ENCODE assay signal across 8 cellular contexts in genomic region chr11:74492974-74493815, GRCh38. TPM values are rescaled to one million over a fixed set of nuclear protein-coding genes. Genes with fewer than 3 reads are reported as not detected.
DNase-seq lines count a peak whose midpoint lies in the region; FAIRE-seq and TF ChIP-seq lines count a peak whose summit lies in the region.

TSS of gene LIPT2 (minus strand) at chr11:74493724. CDS start at chr11:74493703, 21 bp downstream.

- H3K4me1 ChIP-seq in MM.1S (ENCODE audit: low read length) (peaks cover 10% of the 10 kb centered on the region; the same call in 1 of the 2 replicates), neural progenitor cell (peaks cover 12% of the 10 kb centered on the region), stomach smooth muscle (ENCODE audit: control insufficient read depth, insufficient read depth, low read length) (peaks cover 4% of the 10 kb centered on the region)

- H3K9me3 ChIP-seq in MM.1S (replicated peaks; ENCODE audit: insufficient read depth, low read length), result no peaks in the 10 kb centered on the region
- no peaks in the 10 kb centered on the region for H3K9me3 ChIP-seq in neural progenitor cell (ENCODE audit: low read depth)
- H3K9me3 ChIP-seq in stomach smooth muscle (ENCODE audit: control insufficient read depth in 2 of 2, low read length in 2 of 2), result no peaks in the 10 kb centered on the region

- TF ChIP-seq CTCF in MM.1S (IDR thresholded peaks at IDR 0.05; ENCODE audit: low read length), result no peak
- TF ChIP-seq CTCF in neural progenitor cell (IDR thresholded peaks at IDR 0.05), result no peak

- peaks cover 22% of the 10 kb centered on the region for H3K36me3 Mint-ChIP-seq in neural progenitor cell

- H4K20me1 ChIP-seq in MM.1S (ENCODE audit: insufficient read depth, low read length) (no peaks in the 10 kb centered on the region), neural progenitor cell (ENCODE audit: low read depth) (no peaks in the 10 kb centered on the region)

- H3K4me3 Mint-ChIP-seq in neural progenitor cell, result peak within 1 kb of the TSS; percentile 85

- H3K27ac ChIP-seq in MM.1S (ENCODE audit: low read length) (peak within 1 kb of the TSS; percentile 98), neural progenitor cell (peak within 1 kb of the TSS; percentile 89), stomach smooth muscle (ENCODE audit: low read length) (peak within 1 kb of the TSS; percentile 94)

- peak within 1 kb of the TSS; percentile 96 for H3K27ac Mint-ChIP-seq in neural progenitor cell

- peak within 1 kb of the TSS; percentile 98 for H3K9ac ChIP-seq in MM.1S (ENCODE audit: low read length)
- H3K9ac ChIP-seq in neural progenitor cell, result peak within 1 kb of the TSS; percentile 49
- peak within 1 kb of the TSS; percentile 85 for H3K9ac ChIP-seq in stomach smooth muscle (ENCODE audit: low read length in 2 of 2)

- H3K27me3 Mint-ChIP-seq in neural progenitor cell (ENCODE audit: insufficient read depth, low read depth), result peaks cover 2% of the 10 kb centered on the region

- peak within 1 kb of the TSS; percentile 93 for H3K4me2 ChIP-seq in MM.1S (ENCODE audit: low read depth, low read length)
- peak within 1 kb of the TSS; percentile 86 for H3K4me2 ChIP-seq in neural progenitor cell

- FAIRE-seq in G401.6 (lab: Jason Lieb, UNC), result peak; percentile 97

- H3K27me3 ChIP-seq in MM.1S (replicated peaks; ENCODE audit: insufficient read depth, low read length), result no peaks in the 10 kb centered on the region
- H3K27me3 ChIP-seq in neural progenitor cell, result no peaks in the 10 kb centered on the region
- no peaks in the 10 kb centered on the region for H3K27me3 ChIP-seq in stomach smooth muscle (ENCODE audit: control insufficient read depth in 1 of 2, insufficient read depth in 2 of 2, low read length in 2 of 2)

- peaks cover 23% of the 10 kb centered on the region for H3K9me3 Mint-ChIP-seq in neural progenitor cell

- no peaks in the 10 kb centered on the region for H3K79me2 ChIP-seq in MM.1S (ENCODE audit: low read length)
- no peaks in the 10 kb centered on the region for H3K79me2 ChIP-seq in neural progenitor cell (ENCODE audit: low read depth)

- H3K36me3 ChIP-seq in MM.1S (replicated peaks; ENCODE audit: insufficient read depth, low read length), result no peaks in the 10 kb centered on the region
- no peaks in the 10 kb centered on the region for H3K36me3 ChIP-seq in neural progenitor cell
- no peaks in the 10 kb centered on the region for H3K36me3 ChIP-seq in stomach smooth muscle (ENCODE audit: control insufficient read depth in 2 of 2, insufficient read depth in 2 of 2, low read length in 2 of 2)

- peaks cover 14% of the 10 kb centered on the region for H3K4me1 Mint-ChIP-seq in neural progenitor cell

- H2AFZ ChIP-seq in MM.1S (ENCODE audit: low read length) (peak within 1 kb of the TSS; percentile 98), neural progenitor cell (replicated peaks) (peak within 1 kb of the TSS; percentile 77)

- H3F3A ChIP-seq in MM.1S (ENCODE audit: insufficient read depth, low read length), result peaks cover 10% of the 10 kb centered on the region
- H3F3A ChIP-seq in neural progenitor cell (ENCODE audit: low read depth), result peaks cover 24% of the 10 kb centered on the region

- H3K9me2 ChIP-seq in MM.1S (replicated peaks; ENCODE audit: insufficient read depth, low read length), result no peaks in the 10 kb centered on the region

- H3K4me3 ChIP-seq in MM.1S (ENCODE audit: low read length) (peak within 1 kb of the TSS; percentile 94), neural progenitor cell (peak within 1 kb of the TSS; percentile 72), stomach smooth muscle (ENCODE audit: low read length in 2 of 2) (peak within 1 kb of the TSS; percentile 74 to 82)

- DNase-seq in HCEC 1CT (peak; percentile 96), MM.1S (peak; percentile 99), SIG-M5 (lab: John Stamatoyannopoulos, UW) (peak; percentile 74), foreskin melanocyte (peak; percentile 92), neural progenitor cell (ENCODE audit: low spot score) (peak; percentile 99)
- DNase-seq in activated gamma-delta T cell treated with anti-CD3 and anti-CD28 coated beads, Interleukin-2, amount 50 U/mL, for 16 hours (ENCODE audit: low read depth), result peak; percentile 94

RNA-seq across cellular contexts. Expression of gene LIPT2, which starts in this region (rescaled TPM):
- total RNA-seq in neural progenitor cell (ENCODE audit: low replicate concordance), result 15.2 and 16.9 TPM in 2 replicates

Comparison
In these comparisons a context has a peak if more than half of its experiments do, and no peak if none do; other contexts are left out.
1. Peak in every context shown above with its lines: DNase-seq, H3K4me3 ChIP-seq and H3K27ac ChIP-seq.